9 cellular contexts compared by ENCODE assay signal in genomic region chr7:12490105-12490688, GRCh38.
DNase-seq lines count a peak whose midpoint lies in the region; ATAC-seq and TF ChIP-seq lines count a peak whose summit lies in the region.
"Had no signal": no experiment of that assay in that cellular context is flagged by ENCODE, and none has a peak within 500 bp of the region (broad histone marks: within the 10 kb centered on the region; RNA-seq: fewer than 3 reads in every experiment).

No MANE protein-coding gene starts in this region.

- H3K4me1 ChIP-seq in adrenal gland (replicated peaks in 1 of 2) = no peaks in the 10 kb centered on the region
- H3K4me1 ChIP-seq: HAP-1 had no signal

- H3K36me3 ChIP-seq in adrenal gland (replicated peaks in 1 of 2) = no peaks in the 10 kb centered on the region
- H3K36me3 ChIP-seq in MG63 = no peaks in the 10 kb centered on the region
- H3K36me3 ChIP-seq: HAP-1 had no signal

- peak; percentile 5 for DNase-seq in AG08396 (ENCODE audit: low spot score)
- DNase-seq in NCI-H2029 treated with DMSO at 0.1 percent for 48 hours (lab: John Stamatoyannopoulos, UW) = peak; percentile 77
- DNase-seq in adrenal gland = no peak
- peak; percentile 54 for DNase-seq in kidney tubule cell (ENCODE audit: low spot score)
- no peak for DNase-seq in MG63

- peak; percentile 20 to 59 (median 48) for TF ChIP-seq CTCF in adrenal gland (IDR thresholded peaks at IDR 0.05)

- H3K9me3 ChIP-seq in adrenal gland (replicated peaks in 1 of 3) (no peaks in the 10 kb centered on the region), MG63 (no peaks in the 10 kb centered on the region; the same call in 1 of the 2 replicates)
- H3K9me3 ChIP-seq: HAP-1 had no signal

- H3K27me3 ChIP-seq in adrenal gland = no peaks in the 10 kb centered on the region
- H3K27me3 ChIP-seq in MG63 = no peaks in the 10 kb centered on the region

- TF ChIP-seq POLR2A in adrenal gland (IDR thresholded peaks at IDR 0.05) = no peak

- H3K4me3 ChIP-seq in adrenal gland (no peak overlapping the region), MG63 (no peak overlapping the region)
- H3K4me3 ChIP-seq: HAP-1 had no signal

- intact Hi-C loops in adrenal gland (cut with DNase I) = no loop called here

- 11 to 14% (median 12%) methylated on average over 2 of the region's 2 CpGs for WGBS in adrenal gland, 4 donors

- ATAC-seq in GM18508 (IDR thresholded peaks at IDR 0.05; ENCODE audit: insufficient read depth, unreplicated experiment) (peak; percentile 74), HG02943 (IDR thresholded peaks at IDR 0.05; ENCODE audit: low read depth, unreplicated experiment) (peak; percentile 83), HG03108 (IDR thresholded peaks at IDR 0.05; ENCODE audit: unreplicated experiment) (no peak)

- H3K27ac ChIP-seq in adrenal gland = no peak overlapping the region

Comparison
In these comparisons a context has a peak if more than half of its experiments do, and no peak if none do; other contexts are left out.
1. DNase-seq: peak in AG08396 (single experiment), NCI-H2029 treated with DMSO at 0.1 percent for 48 hours (single experiment) and kidney tubule cell (single experiment); none in adrenal gland (0 of 7) and MG63 (single experiment).